Comparison of ENCODE assay signal across 8 cellular contexts in genomic region chr16:84186685-84187437, GRCh38. TPM values are rescaled to one million over a fixed set of nuclear protein-coding genes. Genes with fewer than 3 reads are reported as not detected.
DNase-seq lines count a peak whose midpoint lies in the region; ATAC-seq and TF ChIP-seq lines count a peak whose summit lies in the region.

Gene TAF1C (minus strand): TSS chr16:84187057. CDS start chr16:84184988, 2,069 bp downstream.

- peak within 1 kb of the TSS; percentile 80 for H3K4me3 ChIP-seq in CD4-positive, CD25-positive, alpha-beta regulatory T cell (ENCODE audit: low read depth, low read length)
- H3K4me3 ChIP-seq in duodenal mucosa (ENCODE audit: low read depth in 1 of 2, low read length in 2 of 2): peak within 1 kb of the TSS; percentile 94 to 97
- peak within 1 kb of the TSS; percentile 93 for H3K4me3 ChIP-seq in lower leg skin (ENCODE audit: low read depth, poor library complexity, severe bottlenecking)

- peak; percentile 81 to 96 (median 87) for DNase-seq in CD4-positive, CD25-positive, alpha-beta regulatory T cell
- peak; percentile 47 for DNase-seq in NCI-H82 treated with DMSO at 0.1 percent for 48 hours (lab: John Stamatoyannopoulos, UW; ENCODE audit: unreplicated experiment)
- DNase-seq in activated CD4-positive, alpha-beta memory T cell treated with anti-CD3 and anti-CD28 coated beads for 36 hours: peak; percentile 94
- peak; percentile 90 to 98 for DNase-seq in lower leg skin (ENCODE audit: low spot score in 2 of 2)
- DNase-seq in stimulated activated CD4-positive, alpha-beta T cell treated with anti-CD3 and anti-CD28 coated beads, Interleukin-4, amount 100 ng/mL, for 48 hours (ENCODE audit: low read depth in 2 of 2): peak; percentile 89 to 90

- peaks cover 17% of the 10 kb centered on the region for H3K36me3 ChIP-seq in CD4-positive, CD25-positive, alpha-beta regulatory T cell (ENCODE audit: control insufficient read depth, insufficient read depth, low read length)
- peaks cover 14 to 29% of the 10 kb centered on the region in 2 donors for H3K36me3 ChIP-seq in duodenal mucosa (ENCODE audit: control insufficient read depth in 1 of 2, insufficient read depth in 2 of 2, low read length in 2 of 2)

- H3K9ac ChIP-seq in duodenal mucosa (ENCODE audit: low read depth in 1 of 2, low read length in 2 of 2): peak within 1 kb of the TSS; percentile 82 to 91

- TF ChIP-seq CTCF in lower leg skin (IDR thresholded peaks at IDR 0.05): peak in 1 of 3 donors; percentile 70

- TF ChIP-seq POLR2A in lower leg skin (IDR thresholded peaks at IDR 0.05): no peak

- peak within 1 kb of the TSS; percentile 56 to 96 (median 94) for H3K27ac Mint-ChIP-seq in CD4-positive, CD25-positive, alpha-beta regulatory T cell
- peak within 1 kb of the TSS; percentile 86 for H3K27ac Mint-ChIP-seq in activated CD4-positive, alpha-beta memory T cell treated with anti-CD3 and anti-CD28 coated beads for 36 hours

- H3K9me3 ChIP-seq in CD4-positive, CD25-positive, alpha-beta regulatory T cell (ENCODE audit: control insufficient read depth in 2 of 2, low read length in 2 of 2): no peaks in the 10 kb centered on the region
- no peaks in the 10 kb centered on the region for H3K9me3 ChIP-seq in duodenal mucosa (ENCODE audit: control insufficient read depth in 1 of 2, low read length in 2 of 2)

- H3K27ac ChIP-seq in CD4-positive, CD25-positive, alpha-beta regulatory T cell (ENCODE audit: insufficient read depth, low read length, poor library complexity, severe bottlenecking): peak within 1 kb of the TSS; percentile 80
- H3K27ac ChIP-seq in duodenal mucosa (ENCODE audit: low read depth, low read length): peak within 1 kb of the TSS; percentile 55

- WGBS in lower leg skin, 2 donors: 2 to 3% methylated on average over 34 to 55 of the region's 55 CpGs

- H3K9me3 Mint-ChIP-seq in CD4-positive, CD25-positive, alpha-beta regulatory T cell: no peaks in the 10 kb centered on the region
- H3K9me3 Mint-ChIP-seq in activated CD4-positive, alpha-beta memory T cell treated with anti-CD3 and anti-CD28 coated beads for 36 hours: no peaks in the 10 kb centered on the region

- ATAC-seq in CD4-positive, CD25-positive, alpha-beta regulatory T cell (ENCODE audit: low read depth in 2 of 2): peak; percentile 93 to 94
- ATAC-seq in GM19395 (IDR thresholded peaks at IDR 0.05; ENCODE audit: unreplicated experiment): peak; percentile 98
- ATAC-seq in HG03565 (IDR thresholded peaks at IDR 0.05; ENCODE audit: unreplicated experiment): peak; percentile 88

- intact Hi-C loops in activated CD4-positive, alpha-beta memory T cell treated with anti-CD3 and anti-CD28 coated beads for 36 hours (cut with micrococcal nuclease): loop anchor here (1.0 to 10.0 kb wide), 6 partner anchors 10 to 1710 kb away; partner anchors contain the start of genes IRF8, MEAK7 and OSGIN1
- intact Hi-C loops in lower leg skin (cut with DNase I; ENCODE audit: low total_unique reads): loop anchor here (10.0 kb wide), 1 partner anchor 362 kb away; no protein-coding TSS in a partner anchor

- CTCF ChIA-PET in activated CD4-positive, alpha-beta memory T cell treated with anti-CD3 and anti-CD28 coated beads for 36 hours (lab: Charles Lee): interaction anchor here (0.6 to 5.2 kb wide), 43 partner anchors 8 to 320 kb away, joined by 3 to 103 read pairs (median 4); partner anchors contain the start of genes DNAAF1, HSDL1 and MBTPS1

- peaks cover 11% of the 10 kb centered on the region for H3K36me3 Mint-ChIP-seq in CD4-positive, CD25-positive, alpha-beta regulatory T cell
- peaks cover 8% of the 10 kb centered on the region for H3K36me3 Mint-ChIP-seq in activated CD4-positive, alpha-beta memory T cell treated with anti-CD3 and anti-CD28 coated beads for 36 hours

- peaks cover 4% of the 10 kb centered on the region for H3K27me3 Mint-ChIP-seq in CD4-positive, CD25-positive, alpha-beta regulatory T cell
- no peaks in the 10 kb centered on the region for H3K27me3 Mint-ChIP-seq in activated CD4-positive, alpha-beta memory T cell treated with anti-CD3 and anti-CD28 coated beads for 36 hours

- peak within 1 kb of the TSS; percentile 94 to 99 (median 96) for H3K4me3 Mint-ChIP-seq in CD4-positive, CD25-positive, alpha-beta regulatory T cell
- H3K4me3 Mint-ChIP-seq in activated CD4-positive, alpha-beta memory T cell treated with anti-CD3 and anti-CD28 coated beads for 36 hours: peak within 1 kb of the TSS; percentile 96

- POLR2A ChIA-PET in activated CD4-positive, alpha-beta memory T cell treated with anti-CD3 and anti-CD28 coated beads for 36 hours (lab: Charles Lee): interaction anchor here (2.0 kb wide), 1 partner anchor 70 kb away, joined by 11 read pairs; the partner anchor contains the start of gene MBTPS1

- H3K4me1 ChIP-seq in CD4-positive, CD25-positive, alpha-beta regulatory T cell (ENCODE audit: control insufficient read depth, insufficient read depth, low read length, poor library complexity, severe bottlenecking): peaks cover 15% of the 10 kb centered on the region
- peaks cover 3 to 12% of the 10 kb centered on the region in 2 donors for H3K4me1 ChIP-seq in duodenal mucosa (ENCODE audit: control insufficient read depth in 1 of 2, insufficient read depth in 2 of 2, low read length in 2 of 2)

- peaks cover 0 to 31% (median 17%) of the 10 kb centered on the region in 4 donors for H3K4me1 Mint-ChIP-seq in CD4-positive, CD25-positive, alpha-beta regulatory T cell
- H3K4me1 Mint-ChIP-seq in activated CD4-positive, alpha-beta memory T cell treated with anti-CD3 and anti-CD28 coated beads for 36 hours (ENCODE audit: low read depth): peaks cover 22% of the 10 kb centered on the region

- no peaks in the 10 kb centered on the region for H3K27me3 ChIP-seq in CD4-positive, CD25-positive, alpha-beta regulatory T cell (ENCODE audit: control insufficient read depth, insufficient read depth, low read length)
- no peaks in the 10 kb centered on the region for H3K27me3 ChIP-seq in duodenal mucosa (ENCODE audit: control insufficient read depth in 1 of 2, insufficient read depth in 2 of 2, low read length in 2 of 2)

RNA-seq across cellular contexts. Expression of gene TAF1C, which starts in this region (rescaled TPM):
- total RNA-seq in CD4-positive, CD25-positive, alpha-beta regulatory T cell: 90.6 TPM
- polyA plus RNA-seq in CD4-positive, CD25-positive, alpha-beta regulatory T cell: 1 to 10 TPM; 6.3 to 8.6 (median 7.2) TPM
- 10 to 100 TPM; 44.7 to 48.1 TPM for total RNA-seq in activated CD4-positive, alpha-beta memory T cell treated with anti-CD3 and anti-CD28 coated beads for 36 hours
- 10 to 100 TPM; 35.8 to 41.8 (median 36.5) TPM for total RNA-seq in lower leg skin

Comparison
In these comparisons a context has a peak if more than half of its experiments do, and no peak if none do; other contexts are left out.
1. Peak in every context shown above with its lines: DNase-seq, ATAC-seq, H3K4me3 ChIP-seq and H3K27ac ChIP-seq.